Comparison of ENCODE assay signal across 1 cellular context in the genomic region with DNA sequence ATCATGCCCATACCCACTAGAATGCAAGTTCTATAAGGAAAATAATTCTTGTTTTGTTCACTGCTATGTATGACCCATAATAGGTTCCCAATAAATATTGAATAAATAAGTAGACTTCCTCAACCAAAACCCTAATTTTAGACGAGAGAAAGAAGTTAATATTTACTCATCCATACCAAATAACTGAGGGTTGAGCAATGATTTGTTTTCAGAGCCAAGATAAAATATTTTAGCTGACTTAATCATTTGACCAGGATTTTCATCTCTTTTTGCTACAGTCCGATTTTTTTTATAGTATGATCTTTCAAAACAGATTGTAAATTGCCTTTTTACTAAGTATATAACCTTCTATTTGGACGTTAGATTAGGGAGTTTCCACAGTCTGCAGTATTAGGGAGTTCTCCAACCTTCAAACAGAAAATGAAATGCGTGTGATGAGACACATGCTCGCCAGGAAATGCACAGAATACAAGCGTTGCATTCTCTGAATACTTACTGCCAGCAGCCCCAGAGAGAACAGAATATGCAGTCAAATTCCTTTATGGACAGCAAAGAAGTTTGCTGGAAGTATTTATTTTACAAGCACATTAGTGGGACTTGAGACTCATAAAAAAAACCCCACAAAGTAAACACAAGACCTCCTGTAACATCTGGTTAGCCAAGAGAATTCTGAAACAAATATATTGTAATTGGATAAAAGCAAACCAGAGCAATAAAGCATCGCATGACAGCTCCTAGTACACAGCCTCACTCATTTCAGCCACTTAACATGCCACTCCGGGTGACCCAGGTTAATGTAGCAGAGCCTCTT.
TF ChIP-seq lines count a peak whose summit lies in the region.

No MANE protein-coding gene starts in this region.

TF ChIP-seq in A549, 52 proteins besides CTCF, POLR2A, EP300 and RAD21 (continued from another document):
- TF ChIP-seq JUNB (IDR thresholded peaks at IDR 0.05): 0 out of 2 replicates have a peak, but pooled peaks have one; percentile 23
